16 cellular contexts compared by ENCODE assay signal in the genomic region with DNA sequence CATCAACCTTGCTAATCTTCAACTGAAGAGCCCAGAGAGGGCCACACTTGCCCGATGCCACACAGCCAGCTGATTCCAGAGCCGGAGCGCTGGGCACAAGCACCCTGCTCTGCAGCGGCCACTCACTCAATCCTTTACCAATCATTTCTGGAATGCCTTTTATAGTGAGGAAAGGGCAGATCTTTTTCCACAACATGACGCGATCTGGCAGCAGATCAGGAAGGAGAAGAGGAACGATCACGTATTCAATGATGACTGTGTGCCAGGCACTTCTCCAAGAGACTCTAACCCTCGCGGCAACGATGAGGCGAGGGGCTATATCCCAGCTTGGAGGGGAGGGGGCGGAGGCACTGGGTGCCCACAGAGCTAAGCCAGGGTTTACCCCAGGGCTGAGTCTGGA. TPM values are rescaled to one million over a fixed set of nuclear protein-coding genes. Genes with fewer than 3 reads are reported as not detected.
DNase-seq lines count a peak whose midpoint lies in the region.
"Had no signal": no experiment of that assay in that cellular context is flagged by ENCODE, and none has a peak within 500 bp of the region (broad histone marks: within the 10 kb centered on the region; RNA-seq: fewer than 3 reads in every experiment).

No MANE protein-coding gene starts in this region.

- no peak overlapping the region for H3K27ac Mint-ChIP-seq in activated CD4-positive, alpha-beta memory T cell treated with anti-CD3 and anti-CD28 coated beads for 36 hours
- H3K27ac Mint-ChIP-seq: IgD-negative memory B cell had no signal

- no peaks in the 10 kb centered on the region for H3K9me3 Mint-ChIP-seq in activated CD4-positive, alpha-beta memory T cell treated with anti-CD3 and anti-CD28 coated beads for 36 hours
- H3K9me3 Mint-ChIP-seq: IgD-negative memory B cell had no signal

- DNase-seq in M059J (ENCODE audit: low read depth), result peak; percentile 13
- DNase-seq in astrocyte of the hippocampus (ENCODE audit: low read depth, low spot score), result peak; percentile 75
- DNase-seq in fibroblast of peridontal ligament (ENCODE audit: extremely low read depth), result peak; percentile 22
- DNase-seq in NCI-H187 treated with DMSO at 0.1 percent for 48 hours (lab: John Stamatoyannopoulos, UW), result no peak
- no peak for DNase-seq in NCI-H2081 (lab: John Stamatoyannopoulos, UW)
- no peak for DNase-seq in activated CD4-positive, alpha-beta memory T cell treated with anti-CD3 and anti-CD28 coated beads for 36 hours
- DNase-seq: BE2C, DMS 273 treated with DMSO at 0.1 percent for 48 hours, NCI-H1048, NCI-H2171, NCI-H446 treated with DMSO at 0.1 percent for 48 hours, NCI-H748 treated with DMSO at 0.1 percent for 48 hours, SHP77 had no signal

- peaks cover 43% of the 10 kb centered on the region for H3K4me1 Mint-ChIP-seq in activated CD4-positive, alpha-beta memory T cell treated with anti-CD3 and anti-CD28 coated beads for 36 hours (ENCODE audit: low read depth)

- H3K27me3 ChIP-seq in BLaER1 treated with 17β-estradiol and CSF1 and Interleukin-3, amounts not matched to agents 10 nM and 100 nM, result peaks cover 0 to 18% (median 0%) of the 10 kb centered on the region in 11 experiments; a peak in 5 of 22 replicates
- H3K27me3 ChIP-seq: BE2C had no signal

- H4K20me1 ChIP-seq in BLaER1 treated with 17β-estradiol and CSF1 and Interleukin-3, amounts not matched to agents 10 nM and 100 nM, result peaks cover 0 to 73% (median 42%) of the 10 kb centered on the region in 11 experiments; a peak in 16 of 22 replicates

- POLR2A ChIA-PET in activated CD4-positive, alpha-beta memory T cell treated with anti-CD3 and anti-CD28 coated beads for 36 hours (lab: Charles Lee), result interaction anchor here (1.2 kb wide), 1 partner anchor 236 kb away, joined by 3 read pairs; a partner anchor contains a TSS

- peak overlapping the region in 2 of 11 experiments; percentile 27 to 32; a peak in 1 of 22 replicates for H3K27ac ChIP-seq in BLaER1 treated with 17β-estradiol and CSF1 and Interleukin-3, amounts not matched to agents 10 nM and 100 nM

- H3K4me1 ChIP-seq in BLaER1 treated with 17β-estradiol and CSF1 and Interleukin-3, amounts not matched to agents 10 nM and 100 nM, result peaks cover 56 to 94% (median 91%) of the 10 kb centered on the region in 10 experiments

- H3K36me3 Mint-ChIP-seq in activated CD4-positive, alpha-beta memory T cell treated with anti-CD3 and anti-CD28 coated beads for 36 hours, result no peaks in the 10 kb centered on the region

- H3K4me3 Mint-ChIP-seq in activated CD4-positive, alpha-beta memory T cell treated with anti-CD3 and anti-CD28 coated beads for 36 hours, result no peak overlapping the region
- H3K4me3 Mint-ChIP-seq: IgD-negative memory B cell had no signal

- H3K9ac ChIP-seq in BLaER1 treated with 17β-estradiol and CSF1 and Interleukin-3, amounts not matched to agents 10 nM and 100 nM, result peak overlapping the region in 1 of 11 experiments; percentile 16; a peak in 1 of 22 replicates

- no peak overlapping the region for H3K4me3 ChIP-seq in BLaER1 treated with 17β-estradiol and CSF1 and Interleukin-3, amounts not matched to agents 10 nM and 100 nM
- H3K4me3 ChIP-seq: HAP-1 had no signal

- H3K27me3 Mint-ChIP-seq in activated CD4-positive, alpha-beta memory T cell treated with anti-CD3 and anti-CD28 coated beads for 36 hours, result no peaks in the 10 kb centered on the region

- H3K36me3 ChIP-seq in BLaER1 treated with 17β-estradiol and CSF1 and Interleukin-3, amounts not matched to agents 10 nM and 100 nM, result no peaks in the 10 kb centered on the region
- H3K36me3 ChIP-seq: BE2C, HAP-1 had no signal

- CTCF ChIA-PET in activated CD4-positive, alpha-beta memory T cell treated with anti-CD3 and anti-CD28 coated beads for 36 hours (lab: Charles Lee), result no interaction called here

- H3K9me3 ChIP-seq in BLaER1 treated with 17β-estradiol and CSF1 and Interleukin-3, amounts not matched to agents 10 nM and 100 nM (replicated peaks in 1 of 11), result no peaks in the 10 kb centered on the region
- H3K9me3 ChIP-seq: BE2C, HAP-1 had no signal

- peak overlapping the region; percentile 65 to 96 (median 91) for H3K4me2 ChIP-seq in BLaER1 treated with 17β-estradiol and CSF1 and Interleukin-3, amounts not matched to agents 10 nM and 100 nM

- intact Hi-C loops in activated CD4-positive, alpha-beta memory T cell treated with anti-CD3 and anti-CD28 coated beads for 36 hours (cut with micrococcal nuclease), result no loop called here

RNA-seq across cellular contexts. Expression of a gene that starts 56.3 kb away (rescaled TPM):
- total RNA-seq in M059J (2014; rRNA removed; shearing (Covaris generic)), result 17.4 and 21.1 TPM in 2 replicates
- 10 to 100 TPM; 69.6 to 71.6 TPM for total RNA-seq in activated CD4-positive, alpha-beta memory T cell treated with anti-CD3 and anti-CD28 coated beads for 36 hours

Comparison
In these comparisons a context has a peak if more than half of its experiments do, and no peak if none do; other contexts are left out.
1. DNase-seq: peak in M059J (single experiment), astrocyte of the hippocampus (single experiment) and fibroblast of peridontal ligament (single experiment); none in NCI-H187 treated with DMSO at 0.1 percent for 48 hours (single experiment), NCI-H2081 (0 of 2) and activated CD4-positive, alpha-beta memory T cell treated with anti-CD3 and anti-CD28 coated beads for 36 hours (single experiment).